22 cellular contexts compared by ENCODE assay signal in genomic region chr16:28155293-28155692, GRCh38. TPM values are rescaled to one million over a fixed set of nuclear protein-coding genes. Genes with fewer than 3 reads are reported as not detected.
DNase-seq lines count a peak whose midpoint lies in the region; ATAC-seq and TF ChIP-seq lines count a peak whose summit lies in the region.
"Had no signal": no experiment of that assay in that cellular context is flagged by ENCODE, and none has a peak within 500 bp of the region (broad histone marks: within the 10 kb centered on the region; RNA-seq: fewer than 3 reads in every experiment).

No MANE protein-coding gene starts in this region.

- peak overlapping the region; percentile 10 for H3K27ac Mint-ChIP-seq in activated naive CD8-positive, alpha-beta T cell
- no peak overlapping the region for H3K27ac Mint-ChIP-seq in activated naive CD8-positive, alpha-beta T cell treated with anti-CD3 and anti-CD28 coated beads, Interleukin-2, amount 50 U/mL, for 24 hours
- H3K27ac Mint-ChIP-seq in activated CD8-positive, alpha-beta T cell treated with anti-CD3 and anti-CD28 coated beads, Interleukin-2, amount 10 ng/mL, durations not matched to agents 7 days and 5 days = peak overlapping the region; percentile 19
- H3K27ac Mint-ChIP-seq: neural progenitor cell; stimulated activated naive B cell treated with anti-CD40 and anti-IgM and Interleukin-4, amounts not matched to agents 10 μg/mL and 1 μg/mL and 100 μg/mL, for 72 hours had no signal

- WGBS in thymus = 74% methylated on average over 3 of the region's 3 CpGs

- H3K4me3 ChIP-seq in thymus (ENCODE audit: low read length) = peak overlapping the region; percentile 9
- H3K4me3 ChIP-seq: heart left ventricle, neural progenitor cell, SK-N-MC had no signal

- CTCF ChIA-PET in activated CD8-positive, alpha-beta T cell treated with anti-CD3 and anti-CD28 coated beads, Interleukin-2, amount 10 ng/mL, durations not matched to agents 7 days and 5 days (lab: Charles Lee) = interaction anchor here (0.7 to 1.6 kb wide), 5 partner anchors 9 to 65 kb away, joined by 3 to 5 read pairs (median 3); no protein-coding TSS in a partner anchor

- DNase-seq in NCI-H1092 treated with DMSO at 0.1 percent for 48 hours (lab: John Stamatoyannopoulos, UW) (peak; percentile 3), NCI-H1092 (lab: John Stamatoyannopoulos, UW) (no peak), GM20000 (ENCODE audit: low spot score) (no peak)
- no peak for DNase-seq in activated naive CD8-positive, alpha-beta T cell treated with anti-CD3 and anti-CD28 coated beads, Interleukin-2, amount 50 U/mL, for 24 hours
- no peak for DNase-seq in activated CD8-positive, alpha-beta T cell treated with anti-CD3 and anti-CD28 coated beads, Interleukin-2, amount 10 ng/mL, durations not matched to agents 7 days and 5 days
- DNase-seq: activated T-cell treated with anti-CD3 and anti-CD28 coated beads, Interleukin-2, amount 50 U/mL, for 48 hours; aorta; cerebellar nuclear complex; effector CD8-positive, alpha-beta T cell; GOT3; heart left ventricle; KBM-7; NCI-H82; stimulated activated naive B cell treated with anti-CD40 and anti-IgM and Interleukin-4, amounts not matched to agents 10 μg/mL and 1 μg/mL and 100 μg/mL, for 72 hours; T1000; trophoblast cell had no signal

- peaks cover 69% of the 10 kb centered on the region for H3K4me1 Mint-ChIP-seq in activated naive CD8-positive, alpha-beta T cell (ENCODE audit: low read depth)
- peaks cover 51% of the 10 kb centered on the region for H3K4me1 Mint-ChIP-seq in activated naive CD8-positive, alpha-beta T cell treated with anti-CD3 and anti-CD28 coated beads, Interleukin-2, amount 50 U/mL, for 24 hours
- peaks cover 39% of the 10 kb centered on the region for H3K4me1 Mint-ChIP-seq in activated CD8-positive, alpha-beta T cell treated with anti-CD3 and anti-CD28 coated beads, Interleukin-2, amount 10 ng/mL, durations not matched to agents 7 days and 5 days (ENCODE audit: low read depth)

- H3K9me3 ChIP-seq in thymus (ENCODE audit: control insufficient read depth) = no peaks in the 10 kb centered on the region
- H3K9me3 ChIP-seq: heart left ventricle had no signal

- H3K9me3 Mint-ChIP-seq in activated naive CD8-positive, alpha-beta T cell (ENCODE audit: low read depth) = no peaks in the 10 kb centered on the region
- no peaks in the 10 kb centered on the region for H3K9me3 Mint-ChIP-seq in activated naive CD8-positive, alpha-beta T cell treated with anti-CD3 and anti-CD28 coated beads, Interleukin-2, amount 50 U/mL, for 24 hours
- no peaks in the 10 kb centered on the region for H3K9me3 Mint-ChIP-seq in activated CD8-positive, alpha-beta T cell treated with anti-CD3 and anti-CD28 coated beads, Interleukin-2, amount 10 ng/mL, durations not matched to agents 7 days and 5 days (ENCODE audit: insufficient read depth)
- H3K9me3 Mint-ChIP-seq: memory B cell; neural progenitor cell; stimulated activated naive B cell treated with anti-CD40 and anti-IgM and Interleukin-4, amounts not matched to agents 10 μg/mL and 1 μg/mL and 100 μg/mL, for 72 hours had no signal

- H3K36me3 ChIP-seq in thymus (ENCODE audit: control insufficient read depth, insufficient read depth) = peaks cover 33% of the 10 kb centered on the region

- no peaks in the 10 kb centered on the region for H3K27me3 ChIP-seq in thymus (ENCODE audit: control insufficient read depth, insufficient read depth)
- H3K27me3 ChIP-seq: heart left ventricle, neural progenitor cell had no signal

- no peak for TF ChIP-seq CTCF in GM20000 (IDR thresholded peaks at IDR 0.05; ENCODE audit: extremely low read depth, missing control alignments)

- no peaks in the 10 kb centered on the region for H3K27me3 Mint-ChIP-seq in activated naive CD8-positive, alpha-beta T cell
- H3K27me3 Mint-ChIP-seq in activated naive CD8-positive, alpha-beta T cell treated with anti-CD3 and anti-CD28 coated beads, Interleukin-2, amount 50 U/mL, for 24 hours = no peaks in the 10 kb centered on the region
- no peaks in the 10 kb centered on the region for H3K27me3 Mint-ChIP-seq in activated CD8-positive, alpha-beta T cell treated with anti-CD3 and anti-CD28 coated beads, Interleukin-2, amount 10 ng/mL, durations not matched to agents 7 days and 5 days (ENCODE audit: low read depth)
- H3K27me3 Mint-ChIP-seq: memory B cell; stimulated activated naive B cell treated with anti-CD40 and anti-IgM and Interleukin-4, amounts not matched to agents 10 μg/mL and 1 μg/mL and 100 μg/mL, for 72 hours had no signal

- POLR2A ChIA-PET in activated CD8-positive, alpha-beta T cell treated with anti-CD3 and anti-CD28 coated beads, Interleukin-2, amount 10 ng/mL, durations not matched to agents 7 days and 5 days (lab: Charles Lee) = no interaction called here

- H3K4me3 Mint-ChIP-seq in activated naive CD8-positive, alpha-beta T cell = no peak overlapping the region
- H3K4me3 Mint-ChIP-seq in activated naive CD8-positive, alpha-beta T cell treated with anti-CD3 and anti-CD28 coated beads, Interleukin-2, amount 50 U/mL, for 24 hours = no peak overlapping the region
- H3K4me3 Mint-ChIP-seq in activated CD8-positive, alpha-beta T cell treated with anti-CD3 and anti-CD28 coated beads, Interleukin-2, amount 10 ng/mL, durations not matched to agents 7 days and 5 days = no peak overlapping the region
- H3K4me3 Mint-ChIP-seq: memory B cell; neural progenitor cell; stimulated activated naive B cell treated with anti-CD40 and anti-IgM and Interleukin-4, amounts not matched to agents 10 μg/mL and 1 μg/mL and 100 μg/mL, for 72 hours had no signal

- H3K36me3 Mint-ChIP-seq in activated naive CD8-positive, alpha-beta T cell = peaks cover 24% of the 10 kb centered on the region
- H3K36me3 Mint-ChIP-seq in activated naive CD8-positive, alpha-beta T cell treated with anti-CD3 and anti-CD28 coated beads, Interleukin-2, amount 50 U/mL, for 24 hours (ENCODE audit: low read depth) = peaks cover 70% of the 10 kb centered on the region
- peaks cover 60% of the 10 kb centered on the region for H3K36me3 Mint-ChIP-seq in activated CD8-positive, alpha-beta T cell treated with anti-CD3 and anti-CD28 coated beads, Interleukin-2, amount 10 ng/mL, durations not matched to agents 7 days and 5 days (ENCODE audit: low read depth)

- H3K27ac ChIP-seq in thymus (ENCODE audit: low read depth) = peak overlapping the region; percentile 88
- H3K27ac ChIP-seq: heart left ventricle, neural progenitor cell, SK-N-MC had no signal

- no peak for ATAC-seq in activated naive CD8-positive, alpha-beta T cell treated with anti-CD3 and anti-CD28 coated beads, Interleukin-2, amount 50 U/mL, for 24 hours
- ATAC-seq in activated CD8-positive, alpha-beta T cell treated with anti-CD3 and anti-CD28 coated beads, Interleukin-2, amount 10 ng/mL, durations not matched to agents 7 days and 5 days = no peak
- ATAC-seq in HG02885 (IDR thresholded peaks at IDR 0.05; ENCODE audit: poor library complexity, unreplicated experiment) = no peak
- ATAC-seq: heart left ventricle; stimulated activated naive B cell treated with anti-CD40 and anti-IgM and Interleukin-4, amounts not matched to agents 10 μg/mL and 1 μg/mL and 100 μg/mL, for 72 hours had no signal

- peaks cover 10% of the 10 kb centered on the region for H3K4me1 ChIP-seq in thymus (ENCODE audit: control insufficient read depth, insufficient read depth, low read length)
- H3K4me1 ChIP-seq: neural progenitor cell had no signal

RNA-seq across cellular contexts. Expression of gene XPO6, which starts 56.5 kb away (rescaled TPM):
- 100 to 1,000 TPM; 206 to 209 TPM for total RNA-seq in activated CD8-positive, alpha-beta T cell treated with anti-CD3 and anti-CD28 coated beads, Interleukin-2, amount 10 ng/mL, durations not matched to agents 7 days and 5 days
- polyA plus RNA-seq in thymus = 161 TPM
